In genomic region chr15:75676688-75677475, GRCh38 we compare ENCODE assay signal across 25 cellular contexts.
"Had no signal": no experiment of that assay in that cellular context is flagged by ENCODE, and none has a peak within 500 bp of the region (broad histone marks: within the 10 kb centered on the region; RNA-seq: fewer than 3 reads in every experiment).

No MANE protein-coding gene starts in this region.

- H3K9ac ChIP-seq: parathyroid adenoma had no signal

- H3K9me3 ChIP-seq: heart right ventricle, right lobe of liver, suprapubic skin, thyroid gland had no signal

- H3K27me3 ChIP-seq: dorsolateral prefrontal cortex, foreskin keratinocyte, heart right ventricle, right lobe of liver, suprapubic skin, thyroid gland had no signal

- ATAC-seq: esophagus mucosa, foreskin keratinocyte, left colon, natural killer cell had no signal

- DNase-seq: dorsolateral prefrontal cortex; effector CD4-positive, alpha-beta T cell; foreskin keratinocyte; glutamatergic neuron; heart right ventricle; hippocampal formation; immature natural killer cell; islet precursor cell; kidney glomerular epithelial cell; left colon; natural killer cell; right lobe of liver; stimulated activated CD4-positive, alpha-beta T cell treated with anti-CD3 and anti-CD28 coated beads, Interleukin-12 subunit alpha, Interleukin-12 subunit beta, amount 100 ng/mL, for 4 hours; stimulated activated CD4-positive, alpha-beta T cell treated with anti-CD3 and anti-CD28 coated beads, Interleukin-1b, Interleukin-23, amount 100 ng/mL, for 48 hours; stimulated activated CD4-positive, alpha-beta T cell treated with anti-CD3 and anti-CD28 coated beads, Interleukin-4, amount 100 ng/mL, for 1 hour; stimulated activated CD8-positive, alpha-beta memory T cell treated with anti-CD3 and anti-CD28 coated beads, Interleukin-4, amount 100 ng/mL, for 48 hours; stimulated activated naive CD4-positive, alpha-beta T cell; stimulated activated naive CD8-positive, alpha-beta T cell treated with anti-CD3 and anti-CD28 coated beads, Interleukin-15, amount 100 ng/mL, for 72 hours; thyroid gland had no signal

- H3K27ac ChIP-seq: epithelial cell of prostate, foreskin keratinocyte, parathyroid adenoma, right lobe of liver, suprapubic skin, thyroid gland had no signal

- H3K36me3 ChIP-seq: right lobe of liver, thyroid gland had no signal

- H2AFZ ChIP-seq: parathyroid adenoma had no signal

- H3K4me3 ChIP-seq: dorsolateral prefrontal cortex, heart right ventricle, lung, right lobe of liver, smooth muscle cell, suprapubic skin, thyroid gland had no signal

- H3K4me2 ChIP-seq: smooth muscle cell had no signal

- H3K79me2 ChIP-seq: parathyroid adenoma had no signal
